Comparison of ENCODE assay signal across 9 cellular contexts in genomic region chr2:239444626-239445625, GRCh38. TPM values are rescaled to one million over a fixed set of nuclear protein-coding genes. Genes with fewer than 3 reads are reported as not detected.
DNase-seq lines count a peak whose midpoint lies in the region; ATAC-seq and TF ChIP-seq lines count a peak whose summit lies in the region.
"Had no signal": no experiment of that assay in that cellular context is flagged by ENCODE, and none has a peak within 500 bp of the region (broad histone marks: within the 10 kb centered on the region; RNA-seq: fewer than 3 reads in every experiment).

No MANE protein-coding gene starts in this region.

- H3K27ac ChIP-seq in dorsolateral prefrontal cortex, result peak overlapping the region; percentile 67 to 100 (median 98)

- peaks cover 12 to 31% of the 10 kb centered on the region in 2 donors for H3K4me1 Mint-ChIP-seq in natural killer cell treated with Interleukin-12 subunit alpha and Interleukin-12 subunit beta and Interleukin-15 and Interleukin-18, amount 100 ng/mL, for 72 hours (ENCODE audit: low read depth in 2 of 2)

- H3K27ac Mint-ChIP-seq in natural killer cell treated with Interleukin-12 subunit alpha and Interleukin-12 subunit beta and Interleukin-15 and Interleukin-18, amount 100 ng/mL, for 72 hours, result no peak overlapping the region
- H3K27ac Mint-ChIP-seq: naive thymus-derived CD4-positive, alpha-beta T cell had no signal

- TF ChIP-seq CTCF in AG10803 (conservative IDR thresholded peaks at IDR 0.05; ENCODE audit: low read length) (no peak), dorsolateral prefrontal cortex (IDR thresholded peaks at IDR 0.05 in 54 of 56, conservative IDR thresholded peaks at IDR 0.05 in 2 of 56; ENCODE audit: low read depth in 1 of 56, partially characterized antibody in 56 of 56) (peak in 2 of 56 donors; percentile 15 to 22)

- no peaks in the 10 kb centered on the region for H3K9me3 Mint-ChIP-seq in natural killer cell treated with Interleukin-12 subunit alpha and Interleukin-12 subunit beta and Interleukin-15 and Interleukin-18, amount 100 ng/mL, for 72 hours

- H3K4me3 ChIP-seq in AG10803 (ENCODE audit: low read length) (no peak overlapping the region), dorsolateral prefrontal cortex (peak overlapping the region in 18 of 59 donors; percentile 0 to 42 (median 19))

- no peaks in the 10 kb centered on the region for H3K36me3 Mint-ChIP-seq in natural killer cell treated with Interleukin-12 subunit alpha and Interleukin-12 subunit beta and Interleukin-15 and Interleukin-18, amount 100 ng/mL, for 72 hours

- no peak overlapping the region for H3K4me3 Mint-ChIP-seq in natural killer cell treated with Interleukin-12 subunit alpha and Interleukin-12 subunit beta and Interleukin-15 and Interleukin-18, amount 100 ng/mL, for 72 hours
- H3K4me3 Mint-ChIP-seq: naive thymus-derived CD4-positive, alpha-beta T cell had no signal

- peaks cover 0 to 3% of the 10 kb centered on the region in 2 donors for H3K27me3 Mint-ChIP-seq in natural killer cell treated with Interleukin-12 subunit alpha and Interleukin-12 subunit beta and Interleukin-15 and Interleukin-18, amount 100 ng/mL, for 72 hours

- DNase-seq in AG10803 (ENCODE audit: low read depth), result peak; percentile 88
- DNase-seq in NCI-H1048 (lab: John Stamatoyannopoulos, UW), result peak; percentile 29
- DNase-seq in dorsolateral prefrontal cortex, result peak in 9 of 10 donors; percentile 65 to 91 (median 75)
- peak; percentile 78 for DNase-seq in mucosa of gallbladder (ENCODE audit: low spot score)
- DNase-seq in NCI-H1092 treated with DMSO at 0.1 percent for 48 hours (lab: John Stamatoyannopoulos, UW), result no peak
- no peak for DNase-seq in NCI-H2227 treated with DMSO at 0.1 percent for 48 hours (lab: John Stamatoyannopoulos, UW)
- DNase-seq in natural killer cell treated with Interleukin-12 subunit alpha and Interleukin-12 subunit beta and Interleukin-15 and Interleukin-18, amount 100 ng/mL, for 72 hours (ENCODE audit: low spot score), result no peak
- DNase-seq: naive thymus-derived CD4-positive, alpha-beta T cell had no signal

- no peak for ATAC-seq in HG02840 (IDR thresholded peaks at IDR 0.05; ENCODE audit: low FRiP score, unreplicated experiment)
- ATAC-seq in natural killer cell treated with Interleukin-12 subunit alpha and Interleukin-12 subunit beta and Interleukin-15 and Interleukin-18, amount 100 ng/mL, for 72 hours, result no peak
- ATAC-seq: naive thymus-derived CD4-positive, alpha-beta T cell had no signal

- H3K27me3 ChIP-seq in dorsolateral prefrontal cortex, result no peaks in the 10 kb centered on the region

- intact Hi-C loops in dorsolateral prefrontal cortex (cut with DNase I), result loop anchor here (1.0 to 10.0 kb wide), 5 partner anchors 44 to 482 kb away; partner anchors contain the start of gene HDAC4 (in 1 of the 2)

RNA-seq across cellular contexts. Expression of gene HDAC4, which starts 44.1 kb away (rescaled TPM):
- total RNA-seq in dorsolateral prefrontal cortex (100 to 1,000 TPM in 51 of 120 experiments, 10 to 100 TPM in 69; 57.4 to 167 (median 97.8) TPM), mucosa of gallbladder (103 TPM)
- total RNA-seq in natural killer cell treated with Interleukin-12 subunit alpha and Interleukin-12 subunit beta and Interleukin-15 and Interleukin-18, amount 100 ng/mL, for 72 hours, result 10 to 100 TPM; 22.3 to 48.6 TPM

Comparison
In these comparisons a context has a peak if more than half of its experiments do, and no peak if none do; other contexts are left out.
1. DNase-seq: peak in AG10803 (single experiment), NCI-H1048 (single experiment), dorsolateral prefrontal cortex (9 of 10) and mucosa of gallbladder (single experiment); none in NCI-H1092 treated with DMSO at 0.1 percent for 48 hours (single experiment), NCI-H2227 treated with DMSO at 0.1 percent for 48 hours (single experiment) and natural killer cell treated with Interleukin-12 subunit alpha and Interleukin-12 subunit beta and Interleukin-15 and Interleukin-18, amount 100 ng/mL, for 72 hours (single experiment).